Comparison of ENCODE assay signal across 22 cellular contexts in genomic region chr16:13112639-13113038, GRCh38.
DNase-seq lines count a peak whose midpoint lies in the region; ATAC-seq, FAIRE-seq and TF ChIP-seq lines count a peak whose summit lies in the region.
"Had no signal": no experiment of that assay in that cellular context is flagged by ENCODE, and none has a peak within 500 bp of the region (broad histone marks: within the 10 kb centered on the region; RNA-seq: fewer than 3 reads in every experiment).

No MANE protein-coding gene starts in this region.

- H3K9me3 ChIP-seq in mammary epithelial cell (replicated peaks; ENCODE audit: insufficient read depth, low read length) = no peaks in the 10 kb centered on the region
- H3K9me3 ChIP-seq in trophoblast cell (ENCODE audit: insufficient read depth, low read depth, low read length) = no peaks in the 10 kb centered on the region

- no peak overlapping the region for H3K27ac ChIP-seq in mammary epithelial cell (ENCODE audit: insufficient read depth, low read depth, low read length)
- H3K27ac ChIP-seq in trophoblast cell (ENCODE audit: low read depth, low read length) = no peak overlapping the region
- H3K27ac ChIP-seq: 22Rv1, C4-2B, RWPE1 had no signal

- H4K8ac ChIP-seq in trophoblast cell (ENCODE audit: low read depth, low read length) = no peak overlapping the region

- CTCF ChIA-PET in MCF 10A (lab: Yijun Ruan, JAX) = interaction anchor here (0.7 kb wide), 1 partner anchor 12 kb away, joined by 3 read pairs; no protein-coding TSS in a partner anchor
- CTCF ChIA-PET in mammary epithelial cell (lab: Charles Lee; ENCODE audit: low non-redundant PET) = no interaction called here

- no peak for DNase-seq in MCF 10A (ENCODE audit: unreplicated experiment)
- DNase-seq in mammary epithelial cell = no peak
- DNase-seq in left kidney (ENCODE audit: low read depth, low spot score) = peak; percentile 68
- no peak for DNase-seq in trophoblast cell
- no peak for DNase-seq in NCI-H748 treated with DMSO at 0.1 percent for 48 hours (lab: John Stamatoyannopoulos, UW)
- no peak for DNase-seq in urothelium cell line (ENCODE audit: low spot score)
- DNase-seq: AML-193, IMR-90, MM.1S, NCI-H1092, NCI-H1436 treated with DMSO at 0.1 percent for 48 hours, NCI-H2029 treated with DMSO at 0.1 percent for 48 hours, NCI-H510A, NCI-H774, OCI-M1 had no signal

- H3K79me2 ChIP-seq in mammary epithelial cell (ENCODE audit: insufficient read depth, low read length) = peaks cover 18% of the 10 kb centered on the region
- no peaks in the 10 kb centered on the region for H3K79me2 ChIP-seq in trophoblast cell (ENCODE audit: control insufficient read depth, insufficient read depth, low read length, poor library complexity)

- peaks cover 11% of the 10 kb centered on the region for H3K9me3 Mint-ChIP-seq in MCF 10A (ENCODE audit: unreplicated experiment)

- no peak overlapping the region for H3K4me2 ChIP-seq in mammary epithelial cell (ENCODE audit: insufficient read depth, low read depth, low read length)
- no peak overlapping the region for H3K4me2 ChIP-seq in trophoblast cell (ENCODE audit: low read length)

- H2AFZ ChIP-seq in mammary epithelial cell (ENCODE audit: low read depth, low read length) (no peak overlapping the region), trophoblast cell (ENCODE audit: insufficient read depth, low read length, poor library complexity) (no peak overlapping the region)

- H3K18ac ChIP-seq in trophoblast cell (ENCODE audit: low read length) = no peak overlapping the region

- ATAC-seq in GM19035 (IDR thresholded peaks at IDR 0.05; ENCODE audit: unreplicated experiment) = no peak
- no peak for ATAC-seq in HG03457 (IDR thresholded peaks at IDR 0.05; ENCODE audit: unreplicated experiment)

- H3K27me3 ChIP-seq in mammary epithelial cell (ENCODE audit: insufficient read depth, low read length) = no peaks in the 10 kb centered on the region
- H3K27me3 ChIP-seq in trophoblast cell (ENCODE audit: insufficient read depth, low read length) = no peaks in the 10 kb centered on the region

- no peak overlapping the region for H3K4me3 Mint-ChIP-seq in MCF 10A (ENCODE audit: unreplicated experiment)

- no peaks in the 10 kb centered on the region for H4K20me1 ChIP-seq in mammary epithelial cell (ENCODE audit: insufficient read depth, low read length)

- no peaks in the 10 kb centered on the region for H3K27me3 Mint-ChIP-seq in MCF 10A (ENCODE audit: insufficient read depth, unreplicated experiment)

- WGBS in mammary epithelial cell (ENCODE audit: low coverage, missing lambda C conversion rate) = 89% methylated on average over 5 of the region's 5 CpGs
- no CpG with 5 or more reads among the region's 5 CpGs for WGBS in trophoblast cell (ENCODE audit: extremely low coverage, insufficient coverage, insufficient read length)

- no peak overlapping the region for H4K91ac ChIP-seq in trophoblast cell (ENCODE audit: low read depth, low read length)

- H3K27ac Mint-ChIP-seq in MCF 10A (ENCODE audit: low read depth, unreplicated experiment) = peak overlapping the region; percentile 39

- FAIRE-seq in urothelium cell line (lab: Jason Lieb, UNC) = no peak
- FAIRE-seq: H54, HTR-8/SVneo had no signal

- H3K9ac ChIP-seq in mammary epithelial cell (ENCODE audit: insufficient read depth, low read length) (no peak overlapping the region), trophoblast cell (ENCODE audit: low read length) (no peak overlapping the region)

- intact Hi-C loops in MCF 10A (cut with micrococcal nuclease) = loop anchor here (10.0 kb wide), 1 partner anchor 342 kb away; no protein-coding TSS in a partner anchor
- intact Hi-C loops in mammary epithelial cell (cut with micrococcal nuclease) = loop anchor here (2.0 to 10.0 kb wide), 8 partner anchors 18 to 308 kb away; partner anchors contain the start of gene CPPED1

- H3K4me3 ChIP-seq in mammary epithelial cell (replicated peaks in 1 of 3; ENCODE audit: insufficient read depth in 1 of 3, low read depth in 2 of 3, low read length in 3 of 3) = no peak overlapping the region
- no peak overlapping the region for H3K4me3 ChIP-seq in trophoblast cell (ENCODE audit: low read depth, low read length)

- peaks cover 8% of the 10 kb centered on the region for H3K36me3 Mint-ChIP-seq in MCF 10A (ENCODE audit: insufficient read depth, unreplicated experiment)

- no peak overlapping the region for H3K4ac ChIP-seq in trophoblast cell (ENCODE audit: low read depth, low read length)

- peaks cover 7% of the 10 kb centered on the region for H3K79me1 ChIP-seq in trophoblast cell (ENCODE audit: low read length)

- TF ChIP-seq CTCF in MCF 10A (IDR thresholded peaks at IDR 0.05; ENCODE audit: unreplicated experiment) (no peak), mammary epithelial cell (conservative IDR thresholded peaks at IDR 0.05 in 1 of 2, IDR thresholded peaks at IDR 0.05 in 1 of 2; ENCODE audit: extremely low read depth in 1 of 2, insufficient read depth in 1 of 2, low read depth in 1 of 2, low read length in 2 of 2) (no peak)

- no peak overlapping the region for H3K14ac ChIP-seq in trophoblast cell (ENCODE audit: low read length)

- H3K4me1 ChIP-seq in mammary epithelial cell (ENCODE audit: insufficient read depth, low read length) (peaks cover 61% of the 10 kb centered on the region), trophoblast cell (ENCODE audit: control insufficient read depth in 1 of 2, insufficient read depth in 2 of 2, low read length in 2 of 2) (peaks cover 10 to 12% of the 10 kb centered on the region in 2 experiments)

- POLR2A ChIA-PET in MCF 10A (lab: Yijun Ruan, JAX) = interaction anchor here (0.7 kb wide), 1 partner anchor 194 kb away, joined by 4 read pairs; no protein-coding TSS in a partner anchor

- dilution Hi-C loops in mammary epithelial cell (cut with HindIII; ENCODE audit: low sequenced_read_pairs) = loop anchor here (5.0 to 10.0 kb wide), 2 partner anchors 100 to 138 kb away; no protein-coding TSS in a partner anchor

- no peak overlapping the region for H2BK120ac ChIP-seq in trophoblast cell (ENCODE audit: insufficient read depth, low read length, poor library complexity)

- peaks cover 46% of the 10 kb centered on the region for H3K4me1 Mint-ChIP-seq in MCF 10A (ENCODE audit: insufficient read depth, unreplicated experiment)

- H2BK5ac ChIP-seq in trophoblast cell (ENCODE audit: low read depth, low read length, poor library complexity) = peak overlapping the region; percentile 35

- H2BK12ac ChIP-seq in trophoblast cell (ENCODE audit: low read length) = no peak overlapping the region

- H2AK5ac ChIP-seq in trophoblast cell (ENCODE audit: low read length) = no peak overlapping the region

- H3K36me3 ChIP-seq in mammary epithelial cell (ENCODE audit: insufficient read depth, low read length) (no peaks in the 10 kb centered on the region), trophoblast cell (ENCODE audit: control insufficient read depth in 1 of 2, insufficient read depth in 2 of 2, low read length in 2 of 2) (no peaks in the 10 kb centered on the region)

- in situ Hi-C loops in mammary epithelial cell (cut with MboI; ENCODE audit: low sequenced_read_pairs in 2 of 2) = no loop called here

- no peak overlapping the region for H4K12ac ChIP-seq in trophoblast cell (ENCODE audit: low read depth, low read length)

- H3K23ac ChIP-seq in trophoblast cell (ENCODE audit: low read length) = no peak overlapping the region

- no TSS peak for BruUV-seq in MCF 10A (replicated peaks; lab: Mats Ljungman, UMichigan)
- BruUV-seq in mammary epithelial cell (replicated peaks; lab: Mats Ljungman, UMichigan) = no TSS peak
